ENCODE assay signal across 1 cellular context in genomic region chr11:106854429-106854828, GRCh38.
TF ChIP-seq lines count a peak whose summit lies in the region.

No MANE protein-coding gene starts in this region.

TF ChIP-seq in GM23338, 12 proteins besides CTCF, POLR2A, EP300 and RAD21 (continued from another document):
- TF ChIP-seq ETS1 (IDR thresholded peaks at IDR 0.05) (no peak), EZH2 (IDR thresholded peaks at IDR 0.05; ENCODE audit: low read depth, unreplicated experiment) (no peak), POLR2AphosphoS5 (IDR thresholded peaks at IDR 0.05; ENCODE audit: low read depth) (no peak), EZH2phosphoT487 (IDR thresholded peaks at IDR 0.05; ENCODE audit: unreplicated experiment) (no peak), ZNF331 (CRISPR knock-in tag; IDR thresholded peaks at IDR 0.05; ENCODE audit: low read depth) (no peak), ZNF462 (CRISPR knock-in tag; IDR thresholded peaks at IDR 0.05) (no peak), ZNF114 (CRISPR knock-in tag; IDR thresholded peaks at IDR 0.05) (no peak)
